9 cellular contexts compared by ENCODE assay signal in genomic region chr9:94870793-94871558, GRCh38.
DNase-seq lines count a peak whose midpoint lies in the region; ATAC-seq, FAIRE-seq and TF ChIP-seq lines count a peak whose summit lies in the region.
"Had no signal": no experiment of that assay in that cellular context is flagged by ENCODE, and none has a peak within 500 bp of the region (broad histone marks: within the 10 kb centered on the region; RNA-seq: fewer than 3 reads in every experiment).

No MANE protein-coding gene starts in this region.

- peak in 1 of 2 experiments; percentile 73 for DNase-seq in A549 (ENCODE audit: low read depth in 1 of 2, low spot score in 1 of 2)
- peak; percentile 26 for DNase-seq in HTR-8/SVneo (ENCODE audit: insufficient read length, low spot score)
- DNase-seq in activated naive CD4-positive, alpha-beta T cell treated with anti-CD3 and anti-CD28 coated beads, Interleukin-2, amount 10 ng/mL, durations not matched to agents 7 days and 5 days: peak; percentile 58
- DNase-seq in lower lobe of right lung: no peak
- no peak for DNase-seq in SKM-1 (lab: John Stamatoyannopoulos, UW; ENCODE audit: unreplicated experiment)
- DNase-seq in NCI-H774 (lab: John Stamatoyannopoulos, UW): no peak
- no peak for DNase-seq in HK-2 (ENCODE audit: unreplicated experiment)
- DNase-seq: NCI-H2227 treated with DMSO at 0.1 percent for 48 hours had no signal

- peaks cover 5% of the 10 kb centered on the region for H3K9me3 Mint-ChIP-seq in activated naive CD4-positive, alpha-beta T cell treated with anti-CD3 and anti-CD28 coated beads, Interleukin-2, amount 10 ng/mL, durations not matched to agents 7 days and 5 days

- TF ChIP-seq CTCF in A549 (IDR thresholded peaks at IDR 0.05) (no peak), lower lobe of right lung (IDR thresholded peaks at IDR 0.05) (no peak)

- WGBS in A549 (ENCODE audit: missing lambda C conversion rate): 84% methylated on average over 8 of the region's 8 CpGs

- TF ChIP-seq RAD21 in A549 (conservative IDR thresholded peaks at IDR 0.05 in 1 of 2, IDR thresholded peaks at IDR 0.05 in 1 of 2): no peak

- peaks cover 14% of the 10 kb centered on the region for H3K36me3 Mint-ChIP-seq in activated naive CD4-positive, alpha-beta T cell treated with anti-CD3 and anti-CD28 coated beads, Interleukin-2, amount 10 ng/mL, durations not matched to agents 7 days and 5 days

- CTCF ChIA-PET in A549 (lab: Yijun Ruan, JAX): interaction anchor here (0.7 kb wide), 1 partner anchor 175 kb away, joined by 3 read pairs; no protein-coding TSS in a partner anchor
- CTCF ChIA-PET in activated naive CD4-positive, alpha-beta T cell treated with anti-CD3 and anti-CD28 coated beads, Interleukin-2, amount 10 ng/mL, durations not matched to agents 7 days and 5 days (lab: Charles Lee): interaction anchor here (0.7 to 1.7 kb wide), 2 partner anchors 11 to 20 kb away, joined by 3 to 4 read pairs; no protein-coding TSS in a partner anchor

- H3K4me3 Mint-ChIP-seq in activated naive CD4-positive, alpha-beta T cell treated with anti-CD3 and anti-CD28 coated beads, Interleukin-2, amount 10 ng/mL, durations not matched to agents 7 days and 5 days: no peak overlapping the region

- FAIRE-seq in A549 (lab: Jason Lieb, UNC) (no peak), HTR-8/SVneo (lab: Jason Lieb, UNC) (no peak)

- no peak for TF ChIP-seq POLR2A in A549 (IDR thresholded peaks at IDR 0.05; ENCODE audit: low read length)

- ATAC-seq in A549 (peak in 1 of 2 experiments; percentile 4; a peak in 3 of 6 replicates), lower lobe of right lung (peak; percentile 2 to 29), GM19395 (IDR thresholded peaks at IDR 0.05; ENCODE audit: unreplicated experiment) (no peak)

- H3K4me1 ChIP-seq in A549 (peaks cover 88% of the 10 kb centered on the region), lower lobe of right lung (peaks cover 73% of the 10 kb centered on the region)

- H3K4me3 ChIP-seq in A549 (no peak overlapping the region), lower lobe of right lung (no peak overlapping the region)

- TF ChIP-seq EP300 in A549 (IDR thresholded peaks at IDR 0.05): no peak

- peaks cover 4% of the 10 kb centered on the region for H3K27me3 Mint-ChIP-seq in activated naive CD4-positive, alpha-beta T cell treated with anti-CD3 and anti-CD28 coated beads, Interleukin-2, amount 10 ng/mL, durations not matched to agents 7 days and 5 days

- intact Hi-C loops in lower lobe of right lung (cut with DNase I): no loop called here

- POLR2A ChIA-PET in A549 (lab: Yijun Ruan, JAX): no interaction called here

- peak overlapping the region; percentile 1; the same call in 2 of the 3 replicates for H3K4me2 ChIP-seq in A549

- peak overlapping the region; percentile 94 for H3K27ac Mint-ChIP-seq in activated naive CD4-positive, alpha-beta T cell treated with anti-CD3 and anti-CD28 coated beads, Interleukin-2, amount 10 ng/mL, durations not matched to agents 7 days and 5 days

- peaks cover 42% of the 10 kb centered on the region for H3K4me1 Mint-ChIP-seq in activated naive CD4-positive, alpha-beta T cell treated with anti-CD3 and anti-CD28 coated beads, Interleukin-2, amount 10 ng/mL, durations not matched to agents 7 days and 5 days

- H3K27ac ChIP-seq in A549 (peak overlapping the region; percentile 94 to 97), lower lobe of right lung (peak overlapping the region; percentile 9)

- no peaks in the 10 kb centered on the region for H3K36me3 ChIP-seq in lower lobe of right lung

- H3K27me3 ChIP-seq in lower lobe of right lung (ENCODE audit: low read depth): no peaks in the 10 kb centered on the region

- H3K9me3 ChIP-seq in A549 (no peaks in the 10 kb centered on the region), lower lobe of right lung (no peaks in the 10 kb centered on the region)

TF ChIP-seq in A549, 52 proteins besides CTCF, POLR2A, EP300 and RAD21:
- TF ChIP-seq ESRRA (IDR thresholded peaks at IDR 0.05; ENCODE audit: borderline replicate concordance, low read length): 0 out of 2 replicates have a peak, but pooled peaks have one; percentile 36
- TF ChIP-seq FOSB (CRISPR knock-in tag; IDR thresholded peaks at IDR 0.05): no peak
- no peak; the same call in 1 of the 2 replicates for TF ChIP-seq GATA3 (IDR thresholded peaks at IDR 0.05; ENCODE audit: borderline replicate concordance)
- no peak for TF ChIP-seq SMC3 (IDR thresholded peaks at IDR 0.05)
- peak; percentile 54; the same call in 1 of the 2 replicates for TF ChIP-seq EHF (CRISPR knock-in tag; IDR thresholded peaks at IDR 0.05)
- no peak for TF ChIP-seq CHD2 (IDR thresholded peaks at IDR 0.05; ENCODE audit: low read length, partially characterized antibody)
- TF ChIP-seq RARB (CRISPR knock-in tag; IDR thresholded peaks at IDR 0.05): no peak
- no peak for TF ChIP-seq FOXS1 (CRISPR knock-in tag; IDR thresholded peaks at IDR 0.05)
- TF ChIP-seq, protein P1, sequence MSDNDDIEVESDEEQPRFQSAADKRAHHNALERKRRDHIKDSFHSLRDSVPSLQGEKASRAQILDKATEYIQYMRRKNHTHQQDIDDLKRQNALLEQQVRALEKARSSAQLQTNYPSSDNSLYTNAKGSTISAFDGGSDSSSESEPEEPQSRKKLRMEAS (IDR thresholded peaks at IDR 0.05): peak; percentile 51; the same call in 1 of the 2 replicates
- no peak for TF ChIP-seq CBX8 (IDR thresholded peaks at IDR 0.05)
- TF ChIP-seq NPAS2 (CRISPR knock-in tag; IDR thresholded peaks at IDR 0.05; ENCODE audit: borderline replicate concordance): no peak
- TF ChIP-seq KDM5A (IDR thresholded peaks at IDR 0.05): no peak

Comparison
In these comparisons a context has a peak if more than half of its experiments do, and no peak if none do; other contexts are left out.
1. DNase-seq: peak in HTR-8/SVneo (single experiment) and activated naive CD4-positive, alpha-beta T cell treated with anti-CD3 and anti-CD28 coated beads, Interleukin-2, amount 10 ng/mL, durations not matched to agents 7 days and 5 days (single experiment); none in lower lobe of right lung (single experiment), SKM-1 (single experiment), NCI-H774 (single experiment) and HK-2 (single experiment).